1 cellular context compared by ENCODE assay signal in the genomic region with DNA sequence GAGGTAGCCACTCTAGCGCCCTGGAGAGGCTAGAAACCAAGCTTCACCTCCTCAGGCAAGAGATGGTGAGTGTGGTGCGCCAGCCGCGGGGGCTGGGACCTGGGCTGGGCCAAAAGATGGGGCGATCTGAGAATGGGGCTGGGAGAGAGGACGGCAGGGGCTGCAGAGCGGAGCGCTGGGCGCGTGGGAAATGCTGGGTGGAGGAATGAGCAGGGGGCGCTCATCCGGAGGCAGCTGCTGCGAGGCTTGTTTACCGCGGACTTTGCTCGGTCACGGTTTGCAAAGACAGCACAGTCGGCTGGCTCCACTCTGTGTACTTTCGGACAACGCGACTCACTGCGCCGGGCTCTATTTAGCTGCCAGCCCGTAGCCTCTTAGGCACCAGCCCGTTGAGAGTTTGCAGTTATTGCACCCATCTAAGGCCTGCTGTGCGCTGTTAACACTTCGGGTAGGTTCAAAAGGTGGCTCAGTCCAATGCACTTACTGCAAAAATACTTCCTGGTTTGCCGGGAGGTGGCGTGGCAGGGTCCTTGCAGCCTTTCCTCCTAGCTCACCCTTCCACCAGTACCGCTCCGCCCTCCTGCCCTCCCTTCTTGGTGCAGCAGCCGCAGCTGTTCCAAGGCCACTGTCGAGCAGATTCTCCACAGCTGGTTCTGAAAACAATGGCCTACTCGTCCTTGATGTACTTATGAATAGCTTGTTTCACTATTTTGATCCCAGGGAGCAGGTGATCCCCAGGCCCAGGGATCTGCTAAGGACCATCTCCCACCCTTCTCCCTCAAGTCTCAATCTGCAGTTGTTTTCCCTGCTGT.
TF ChIP-seq lines count a peak whose summit lies in the region.

No MANE protein-coding gene starts in this region.

TF ChIP-seq in HepG2, 621 proteins besides CTCF, POLR2A, EP300 and RAD21 (continued from another document and continues in another):
- TF ChIP-seq, protein P1, sequence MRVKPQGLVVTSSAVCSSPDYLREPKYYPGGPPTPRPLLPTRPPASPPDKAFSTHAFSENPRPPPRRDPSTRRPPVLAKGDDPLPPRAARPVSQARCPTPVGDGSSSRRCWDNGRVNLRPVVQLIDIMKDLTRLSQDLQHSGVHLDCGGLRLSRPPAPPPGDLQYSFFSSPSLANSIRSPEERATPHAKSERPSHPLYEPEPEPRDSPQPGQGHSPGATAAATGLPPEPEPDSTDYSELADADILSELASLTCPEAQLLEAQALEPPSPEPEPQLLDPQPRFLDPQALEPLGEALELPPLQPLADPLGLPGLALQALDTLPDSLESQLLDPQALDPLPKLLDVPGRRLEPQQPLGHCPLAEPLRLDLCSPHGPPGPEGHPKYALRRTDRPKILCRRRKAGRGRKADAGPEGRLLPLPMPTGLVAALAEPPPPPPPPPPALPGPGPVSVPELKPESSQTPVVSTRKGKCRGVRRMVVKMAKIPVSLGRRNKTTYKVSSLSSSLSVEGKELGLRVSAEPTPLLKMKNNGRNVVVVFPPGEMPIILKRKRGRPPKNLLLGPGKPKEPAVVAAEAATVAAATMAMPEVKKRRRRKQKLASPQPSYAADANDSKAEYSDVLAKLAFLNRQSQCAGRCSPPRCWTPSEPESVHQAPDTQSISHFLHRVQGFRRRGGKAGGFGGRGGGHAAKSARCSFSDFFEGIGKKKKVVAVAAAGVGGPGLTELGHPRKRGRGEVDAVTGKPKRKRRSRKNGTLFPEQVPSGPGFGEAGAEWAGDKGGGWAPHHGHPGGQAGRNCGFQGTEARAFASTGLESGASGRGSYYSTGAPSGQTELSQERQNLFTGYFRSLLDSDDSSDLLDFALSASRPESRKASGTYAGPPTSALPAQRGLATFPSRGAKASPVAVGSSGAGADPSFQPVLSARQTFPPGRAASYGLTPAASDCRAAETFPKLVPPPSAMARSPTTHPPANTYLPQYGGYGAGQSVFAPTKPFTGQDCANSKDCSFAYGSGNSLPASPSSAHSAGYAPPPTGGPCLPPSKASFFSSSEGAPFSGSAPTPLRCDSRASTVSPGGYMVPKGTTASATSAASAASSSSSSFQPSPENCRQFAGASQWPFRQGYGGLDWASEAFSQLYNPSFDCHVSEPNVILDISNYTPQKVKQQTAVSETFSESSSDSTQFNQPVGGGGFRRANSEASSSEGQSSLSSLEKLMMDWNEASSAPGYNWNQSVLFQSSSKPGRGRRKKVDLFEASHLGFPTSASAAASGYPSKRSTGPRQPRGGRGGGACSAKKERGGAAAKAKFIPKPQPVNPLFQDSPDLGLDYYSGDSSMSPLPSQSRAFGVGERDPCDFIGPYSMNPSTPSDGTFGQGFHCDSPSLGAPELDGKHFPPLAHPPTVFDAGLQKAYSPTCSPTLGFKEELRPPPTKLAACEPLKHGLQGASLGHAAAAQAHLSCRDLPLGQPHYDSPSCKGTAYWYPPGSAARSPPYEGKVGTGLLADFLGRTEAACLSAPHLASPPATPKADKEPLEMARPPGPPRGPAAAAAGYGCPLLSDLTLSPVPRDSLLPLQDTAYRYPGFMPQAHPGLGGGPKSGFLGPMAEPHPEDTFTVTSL (CRISPR knock-in tag; IDR thresholded peaks at IDR 0.05; ENCODE audit: borderline replicate concordance): peak; percentile 69
- TF ChIP-seq, protein P2, sequence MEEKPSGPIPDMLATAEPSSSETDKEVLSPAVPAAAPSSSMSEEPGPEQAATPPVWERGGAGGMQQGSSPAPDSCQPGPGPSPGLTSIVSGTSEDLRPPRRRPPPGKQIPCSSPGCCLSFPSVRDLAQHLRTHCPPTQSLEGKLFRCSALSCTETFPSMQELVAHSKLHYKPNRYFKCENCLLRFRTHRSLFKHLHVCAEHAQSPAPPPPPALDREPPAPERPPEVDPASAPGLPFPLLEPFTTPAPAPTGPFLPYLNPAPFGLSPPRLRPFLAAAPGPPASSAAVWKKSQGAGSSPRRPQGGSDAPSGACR (CRISPR knock-in tag; IDR thresholded peaks at IDR 0.05): peak; percentile 90
- TF ChIP-seq DMAP1 (CRISPR knock-in tag; IDR thresholded peaks at IDR 0.05): peak; percentile 81; the same call in 1 of the 2 replicates
- no peak for TF ChIP-seq SMAD1 (CRISPR knock-in tag; IDR thresholded peaks at IDR 0.05; ENCODE audit: borderline replicate concordance, low read depth)
- TF ChIP-seq GZF1 (CRISPR knock-in tag; IDR thresholded peaks at IDR 0.05): peak; percentile 97
- peak; percentile 87 for TF ChIP-seq FOXA3 (CRISPR knock-in tag; IDR thresholded peaks at IDR 0.05)
- peak; percentile 70; the same call in 1 of the 2 replicates for TF ChIP-seq POLR2AphosphoS5 (IDR thresholded peaks at IDR 0.05; ENCODE audit: low read depth, low read length)
- peak; percentile 98 for TF ChIP-seq FOXO1 (CRISPR knock-in tag; IDR thresholded peaks at IDR 0.05)
- 0 out of 2 replicates have a peak, but pooled peaks have one; percentile 21 for TF ChIP-seq ZNF30 (CRISPR knock-in tag; IDR thresholded peaks at IDR 0.05)
- peak; percentile 66 for TF ChIP-seq FOSL2 (CRISPR knock-in tag; IDR thresholded peaks at IDR 0.05)
- TF ChIP-seq, protein P3, sequence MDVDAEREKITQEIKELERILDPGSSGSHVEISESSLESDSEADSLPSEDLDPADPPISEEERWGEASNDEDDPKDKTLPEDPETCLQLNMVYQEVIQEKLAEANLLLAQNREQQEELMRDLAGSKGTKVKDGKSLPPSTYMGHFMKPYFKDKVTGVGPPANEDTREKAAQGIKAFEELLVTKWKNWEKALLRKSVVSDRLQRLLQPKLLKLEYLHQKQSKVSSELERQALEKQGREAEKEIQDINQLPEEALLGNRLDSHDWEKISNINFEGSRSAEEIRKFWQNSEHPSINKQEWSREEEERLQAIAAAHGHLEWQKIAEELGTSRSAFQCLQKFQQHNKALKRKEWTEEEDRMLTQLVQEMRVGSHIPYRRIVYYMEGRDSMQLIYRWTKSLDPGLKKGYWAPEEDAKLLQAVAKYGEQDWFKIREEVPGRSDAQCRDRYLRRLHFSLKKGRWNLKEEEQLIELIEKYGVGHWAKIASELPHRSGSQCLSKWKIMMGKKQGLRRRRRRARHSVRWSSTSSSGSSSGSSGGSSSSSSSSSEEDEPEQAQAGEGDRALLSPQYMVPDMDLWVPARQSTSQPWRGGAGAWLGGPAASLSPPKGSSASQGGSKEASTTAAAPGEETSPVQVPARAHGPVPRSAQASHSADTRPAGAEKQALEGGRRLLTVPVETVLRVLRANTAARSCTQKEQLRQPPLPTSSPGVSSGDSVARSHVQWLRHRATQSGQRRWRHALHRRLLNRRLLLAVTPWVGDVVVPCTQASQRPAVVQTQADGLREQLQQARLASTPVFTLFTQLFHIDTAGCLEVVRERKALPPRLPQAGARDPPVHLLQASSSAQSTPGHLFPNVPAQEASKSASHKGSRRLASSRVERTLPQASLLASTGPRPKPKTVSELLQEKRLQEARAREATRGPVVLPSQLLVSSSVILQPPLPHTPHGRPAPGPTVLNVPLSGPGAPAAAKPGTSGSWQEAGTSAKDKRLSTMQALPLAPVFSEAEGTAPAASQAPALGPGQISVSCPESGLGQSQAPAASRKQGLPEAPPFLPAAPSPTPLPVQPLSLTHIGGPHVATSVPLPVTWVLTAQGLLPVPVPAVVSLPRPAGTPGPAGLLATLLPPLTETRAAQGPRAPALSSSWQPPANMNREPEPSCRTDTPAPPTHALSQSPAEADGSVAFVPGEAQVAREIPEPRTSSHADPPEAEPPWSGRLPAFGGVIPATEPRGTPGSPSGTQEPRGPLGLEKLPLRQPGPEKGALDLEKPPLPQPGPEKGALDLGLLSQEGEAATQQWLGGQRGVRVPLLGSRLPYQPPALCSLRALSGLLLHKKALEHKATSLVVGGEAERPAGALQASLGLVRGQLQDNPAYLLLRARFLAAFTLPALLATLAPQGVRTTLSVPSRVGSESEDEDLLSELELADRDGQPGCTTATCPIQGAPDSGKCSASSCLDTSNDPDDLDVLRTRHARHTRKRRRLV (CRISPR knock-in tag; IDR thresholded peaks at IDR 0.05): peak; percentile 68; the same call in 1 of the 2 replicates
- no peak for TF ChIP-seq ZNF569 (CRISPR knock-in tag; IDR thresholded peaks at IDR 0.05; ENCODE audit: borderline replicate concordance)
- TF ChIP-seq ZSCAN29 (CRISPR knock-in tag; conservative IDR thresholded peaks at IDR 0.05): peak; percentile 87
- peak; percentile 75; the same call in 1 of the 2 replicates for TF ChIP-seq ZNF747 (CRISPR knock-in tag; IDR thresholded peaks at IDR 0.05; ENCODE audit: borderline replicate concordance)
- peak; percentile 75 for TF ChIP-seq DPF2 (CRISPR knock-in tag; IDR thresholded peaks at IDR 0.05; ENCODE audit: borderline replicate concordance, low read depth)
- peak; percentile 79 for TF ChIP-seq MEIS2 (CRISPR knock-in tag; IDR thresholded peaks at IDR 0.05)
- TF ChIP-seq EHMT2 (IDR thresholded peaks at IDR 0.05; ENCODE audit: borderline replicate concordance, low read depth, low read length): 0 out of 2 replicates have a peak, but pooled peaks have one; percentile 25
- TF ChIP-seq MLLT10 (CRISPR knock-in tag; IDR thresholded peaks at IDR 0.05): no peak
- TF ChIP-seq, protein P4, sequence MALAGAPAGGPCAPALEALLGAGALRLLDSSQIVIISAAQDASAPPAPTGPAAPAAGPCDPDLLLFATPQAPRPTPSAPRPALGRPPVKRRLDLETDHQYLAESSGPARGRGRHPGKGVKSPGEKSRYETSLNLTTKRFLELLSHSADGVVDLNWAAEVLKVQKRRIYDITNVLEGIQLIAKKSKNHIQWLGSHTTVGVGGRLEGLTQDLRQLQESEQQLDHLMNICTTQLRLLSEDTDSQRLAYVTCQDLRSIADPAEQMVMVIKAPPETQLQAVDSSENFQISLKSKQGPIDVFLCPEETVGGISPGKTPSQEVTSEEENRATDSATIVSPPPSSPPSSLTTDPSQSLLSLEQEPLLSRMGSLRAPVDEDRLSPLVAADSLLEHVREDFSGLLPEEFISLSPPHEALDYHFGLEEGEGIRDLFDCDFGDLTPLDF (CRISPR knock-in tag; IDR thresholded peaks at IDR 0.05): no peak
- TF ChIP-seq STAG1 (CRISPR knock-in tag; IDR thresholded peaks at IDR 0.05): peak; percentile 11; the same call in 1 of the 2 replicates
- peak; percentile 95 for TF ChIP-seq AGO2 (optimal IDR thresholded peaks at IDR 0.05; ENCODE audit: low read depth, low read length)
- TF ChIP-seq ZNF782 (CRISPR knock-in tag; IDR thresholded peaks at IDR 0.05; ENCODE audit: borderline replicate concordance): peak; percentile 99
- peak; percentile 65; the same call in 1 of the 2 replicates for TF ChIP-seq SOX5 (CRISPR knock-in tag; IDR thresholded peaks at IDR 0.05; ENCODE audit: borderline replicate concordance)
- TF ChIP-seq IRF2 (CRISPR knock-in tag; IDR thresholded peaks at IDR 0.05): peak; percentile 30; the same call in 1 of the 2 replicates
- peak; percentile 66 for TF ChIP-seq HDAC2 (CRISPR knock-in tag; IDR thresholded peaks at IDR 0.05)
- TF ChIP-seq HDAC1 (CRISPR knock-in tag; IDR thresholded peaks at IDR 0.05): peak; percentile 88
- TF ChIP-seq, protein P5, sequence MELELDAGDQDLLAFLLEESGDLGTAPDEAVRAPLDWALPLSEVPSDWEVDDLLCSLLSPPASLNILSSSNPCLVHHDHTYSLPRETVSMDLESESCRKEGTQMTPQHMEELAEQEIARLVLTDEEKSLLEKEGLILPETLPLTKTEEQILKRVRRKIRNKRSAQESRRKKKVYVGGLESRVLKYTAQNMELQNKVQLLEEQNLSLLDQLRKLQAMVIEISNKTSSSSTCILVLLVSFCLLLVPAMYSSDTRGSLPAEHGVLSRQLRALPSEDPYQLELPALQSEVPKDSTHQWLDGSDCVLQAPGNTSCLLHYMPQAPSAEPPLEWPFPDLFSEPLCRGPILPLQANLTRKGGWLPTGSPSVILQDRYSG (CRISPR knock-in tag; IDR thresholded peaks at IDR 0.05): no peak
- TF ChIP-seq, protein P6, sequence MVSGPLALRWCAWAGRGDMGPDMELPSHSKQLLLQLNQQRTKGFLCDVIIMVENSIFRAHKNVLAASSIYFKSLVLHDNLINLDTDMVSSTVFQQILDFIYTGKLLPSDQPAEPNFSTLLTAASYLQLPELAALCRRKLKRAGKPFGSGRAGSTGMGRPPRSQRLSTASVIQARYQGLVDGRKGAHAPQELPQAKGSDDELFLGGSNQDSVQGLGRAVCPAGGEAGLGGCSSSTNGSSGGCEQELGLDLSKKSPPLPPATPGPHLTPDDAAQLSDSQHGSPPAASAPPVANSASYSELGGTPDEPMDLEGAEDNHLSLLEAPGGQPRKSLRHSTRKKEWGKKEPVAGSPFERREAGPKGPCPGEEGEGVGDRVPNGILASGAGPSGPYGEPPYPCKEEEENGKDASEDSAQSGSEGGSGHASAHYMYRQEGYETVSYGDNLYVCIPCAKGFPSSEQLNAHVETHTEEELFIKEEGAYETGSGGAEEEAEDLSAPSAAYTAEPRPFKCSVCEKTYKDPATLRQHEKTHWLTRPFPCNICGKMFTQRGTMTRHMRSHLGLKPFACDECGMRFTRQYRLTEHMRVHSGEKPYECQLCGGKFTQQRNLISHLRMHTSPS (CRISPR knock-in tag; IDR thresholded peaks at IDR 0.05; ENCODE audit: low read depth): 0 out of 2 replicates have a peak, but pooled peaks have one; percentile 26
- TF ChIP-seq, protein P7, sequence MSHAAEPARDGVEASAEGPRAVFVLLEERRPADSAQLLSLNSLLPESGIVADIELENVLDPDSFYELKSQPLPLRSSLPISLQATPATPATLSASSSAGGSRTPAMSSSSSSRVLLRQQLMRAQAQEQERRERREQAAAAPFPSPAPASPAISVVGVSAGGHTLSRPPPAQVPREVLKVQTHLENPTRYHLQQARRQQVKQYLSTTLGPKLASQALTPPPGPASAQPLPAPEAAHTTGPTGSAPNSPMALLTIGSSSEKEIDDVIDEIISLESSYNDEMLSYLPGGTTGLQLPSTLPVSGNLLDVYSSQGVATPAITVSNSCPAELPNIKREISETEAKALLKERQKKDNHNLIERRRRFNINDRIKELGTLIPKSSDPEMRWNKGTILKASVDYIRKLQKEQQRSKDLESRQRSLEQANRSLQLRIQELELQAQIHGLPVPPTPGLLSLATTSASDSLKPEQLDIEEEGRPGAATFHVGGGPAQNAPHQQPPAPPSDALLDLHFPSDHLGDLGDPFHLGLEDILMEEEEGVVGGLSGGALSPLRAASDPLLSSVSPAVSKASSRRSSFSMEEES (CRISPR knock-in tag; IDR thresholded peaks at IDR 0.05): no peak; the same call in 1 of the 2 replicates
- TF ChIP-seq IRX3 (CRISPR knock-in tag; IDR thresholded peaks at IDR 0.05; ENCODE audit: borderline replicate concordance, low read depth): no peak
- peak; percentile 59 for TF ChIP-seq RXRA (CRISPR knock-in tag; IDR thresholded peaks at IDR 0.05)
- TF ChIP-seq, protein P8, sequence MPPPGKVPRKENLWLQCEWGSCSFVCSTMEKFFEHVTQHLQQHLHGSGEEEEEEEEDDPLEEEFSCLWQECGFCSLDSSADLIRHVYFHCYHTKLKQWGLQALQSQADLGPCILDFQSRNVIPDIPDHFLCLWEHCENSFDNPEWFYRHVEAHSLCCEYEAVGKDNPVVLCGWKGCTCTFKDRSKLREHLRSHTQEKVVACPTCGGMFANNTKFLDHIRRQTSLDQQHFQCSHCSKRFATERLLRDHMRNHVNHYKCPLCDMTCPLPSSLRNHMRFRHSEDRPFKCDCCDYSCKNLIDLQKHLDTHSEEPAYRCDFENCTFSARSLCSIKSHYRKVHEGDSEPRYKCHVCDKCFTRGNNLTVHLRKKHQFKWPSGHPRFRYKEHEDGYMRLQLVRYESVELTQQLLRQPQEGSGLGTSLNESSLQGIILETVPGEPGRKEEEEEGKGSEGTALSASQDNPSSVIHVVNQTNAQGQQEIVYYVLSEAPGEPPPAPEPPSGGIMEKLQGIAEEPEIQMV (CRISPR knock-in tag; IDR thresholded peaks at IDR 0.05; ENCODE audit: low read depth): peak; percentile 94
- TF ChIP-seq DNMT1 (CRISPR knock-in tag; IDR thresholded peaks at IDR 0.05): no peak
- 0 out of 2 replicates have a peak, but pooled peaks have one; percentile 47 for TF ChIP-seq ZNF670 (CRISPR knock-in tag; IDR thresholded peaks at IDR 0.05; ENCODE audit: borderline replicate concordance)
- peak; percentile 80; the same call in 1 of the 2 replicates for TF ChIP-seq ISL2 (CRISPR knock-in tag; IDR thresholded peaks at IDR 0.05)
- TF ChIP-seq, protein P9, sequence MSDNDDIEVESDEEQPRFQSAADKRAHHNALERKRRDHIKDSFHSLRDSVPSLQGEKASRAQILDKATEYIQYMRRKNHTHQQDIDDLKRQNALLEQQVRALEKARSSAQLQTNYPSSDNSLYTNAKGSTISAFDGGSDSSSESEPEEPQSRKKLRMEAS (IDR thresholded peaks at IDR 0.05): peak; percentile 88
- TF ChIP-seq CAMTA2 (CRISPR knock-in tag; IDR thresholded peaks at IDR 0.05; ENCODE audit: borderline replicate concordance): 0 out of 2 replicates have a peak, but pooled peaks have one; percentile 83
